ENCODE assay signal across 8 cellular contexts in the genomic region with DNA sequence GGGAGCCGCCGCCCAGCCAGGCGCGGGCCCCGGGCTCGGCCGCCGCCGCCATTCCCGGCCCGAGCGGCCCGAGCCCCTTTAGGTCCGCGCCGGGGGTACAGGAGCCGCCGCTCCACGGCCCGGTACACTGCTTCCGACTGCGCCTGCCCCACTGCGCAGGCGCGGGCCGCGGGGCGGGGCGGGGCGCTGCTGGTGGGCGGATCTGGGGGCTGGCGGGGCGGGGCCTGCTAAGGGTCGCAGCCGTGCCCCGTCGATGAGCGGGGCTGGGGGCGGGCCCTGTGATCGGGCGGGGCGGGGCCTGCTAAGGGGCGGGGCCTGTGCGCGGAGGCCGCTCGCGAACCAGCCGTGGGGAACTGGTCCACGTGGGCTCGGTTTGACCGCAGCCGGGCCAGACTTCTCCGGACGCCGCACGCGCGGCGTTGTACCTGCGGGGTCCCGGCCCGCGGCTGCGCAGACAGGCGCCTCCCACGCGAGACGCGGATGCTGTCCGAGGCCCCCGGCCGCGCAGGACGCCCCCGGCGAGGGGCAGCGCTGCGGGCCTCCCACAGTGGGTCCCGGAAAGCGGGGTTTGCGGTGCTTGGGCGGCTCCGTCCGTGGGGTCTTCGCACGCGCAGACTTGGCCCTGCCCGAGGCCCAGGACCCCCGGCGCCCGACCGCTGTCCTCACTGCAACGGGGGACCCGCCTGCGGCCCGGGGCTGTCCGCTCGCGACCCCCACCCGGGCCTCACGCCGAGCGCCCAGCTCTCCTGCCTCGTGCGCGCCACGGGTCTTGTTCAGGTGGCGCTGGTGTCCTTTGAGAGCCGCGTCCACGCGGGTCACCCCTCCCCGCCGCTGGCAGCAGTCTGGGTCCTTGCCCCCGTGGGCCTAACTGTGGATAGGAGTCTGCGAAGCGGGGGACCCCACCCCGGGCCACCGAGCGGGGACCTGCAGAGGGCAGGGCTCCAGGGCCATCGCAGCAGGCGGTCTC. TPM values are rescaled to one million over a fixed set of nuclear protein-coding genes. Genes with fewer than 3 reads are reported as not detected.
DNase-seq lines count a peak whose midpoint lies in the region; FAIRE-seq and TF ChIP-seq lines count a peak whose summit lies in the region.

A gene with protein sequence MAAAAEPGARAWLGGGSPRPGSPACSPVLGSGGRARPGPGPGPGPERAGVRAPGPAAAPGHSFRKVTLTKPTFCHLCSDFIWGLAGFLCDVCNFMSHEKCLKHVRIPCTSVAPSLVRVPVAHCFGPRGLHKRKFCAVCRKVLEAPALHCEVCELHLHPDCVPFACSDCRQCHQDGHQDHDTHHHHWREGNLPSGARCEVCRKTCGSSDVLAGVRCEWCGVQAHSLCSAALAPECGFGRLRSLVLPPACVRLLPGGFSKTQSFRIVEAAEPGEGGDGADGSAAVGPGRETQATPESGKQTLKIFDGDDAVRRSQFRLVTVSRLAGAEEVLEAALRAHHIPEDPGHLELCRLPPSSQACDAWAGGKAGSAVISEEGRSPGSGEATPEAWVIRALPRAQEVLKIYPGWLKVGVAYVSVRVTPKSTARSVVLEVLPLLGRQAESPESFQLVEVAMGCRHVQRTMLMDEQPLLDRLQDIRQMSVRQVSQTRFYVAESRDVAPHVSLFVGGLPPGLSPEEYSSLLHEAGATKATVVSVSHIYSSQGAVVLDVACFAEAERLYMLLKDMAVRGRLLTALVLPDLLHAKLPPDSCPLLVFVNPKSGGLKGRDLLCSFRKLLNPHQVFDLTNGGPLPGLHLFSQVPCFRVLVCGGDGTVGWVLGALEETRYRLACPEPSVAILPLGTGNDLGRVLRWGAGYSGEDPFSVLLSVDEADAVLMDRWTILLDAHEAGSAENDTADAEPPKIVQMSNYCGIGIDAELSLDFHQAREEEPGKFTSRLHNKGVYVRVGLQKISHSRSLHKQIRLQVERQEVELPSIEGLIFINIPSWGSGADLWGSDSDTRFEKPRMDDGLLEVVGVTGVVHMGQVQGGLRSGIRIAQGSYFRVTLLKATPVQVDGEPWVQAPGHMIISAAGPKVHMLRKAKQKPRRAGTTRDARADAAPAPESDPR (minus strand): TSS at position 139 of the 967 bp plus-strand sequence. CDS start 87 bp downstream, at position 52.

- peak; percentile 81 for DNase-seq in GDM1 (lab: John Stamatoyannopoulos, UW)
- peak; percentile 60 to 85 for DNase-seq in HAP-1 (ENCODE audit: low spot score in 2 of 2)
- peak; percentile 79 for DNase-seq in NB4 (ENCODE audit: low read depth)
- peak; percentile 70 for DNase-seq in WERI-Rb-1
- peak; percentile 81 to 86 for DNase-seq in breast epithelium (ENCODE audit: low spot score in 2 of 2)
- DNase-seq in iPS-NIHi7 (ENCODE audit: extremely low spot score) = peak; percentile 98
- DNase-seq in small intestine = peak; percentile 87
- no peak for DNase-seq in SHP77 treated with DMSO at 0.1 percent for 48 hours (lab: John Stamatoyannopoulos, UW)

- TF ChIP-seq CTCF in NB4 (IDR thresholded peaks at IDR 0.05; ENCODE audit: low read depth, low read length) (no peak), WERI-Rb-1 (IDR thresholded peaks at IDR 0.05; ENCODE audit: low read depth, low read length) (no peak), breast epithelium (IDR thresholded peaks at IDR 0.05) (no peak)

- in situ Hi-C loops in HAP-1 (cut with MboI; ENCODE audit: low sequenced_read_pairs) = no loop called here

- no peaks in the 10 kb centered on the region for H3K9me3 ChIP-seq in HAP-1
- peaks cover 13% of the 10 kb centered on the region for H3K9me3 ChIP-seq in WERI-Rb-1 (ENCODE audit: severe bottlenecking)
- H3K9me3 ChIP-seq in breast epithelium = no peaks in the 10 kb centered on the region
- H3K9me3 ChIP-seq in small intestine (ENCODE audit: control insufficient read depth, low read depth) = no peaks in the 10 kb centered on the region

- H3K4me1 ChIP-seq in HAP-1 = peaks cover 2% of the 10 kb centered on the region; the same call in 1 of the 2 replicates
- H3K4me1 ChIP-seq in breast epithelium = peaks cover 16% of the 10 kb centered on the region in 2 donors
- peaks cover 7 to 9% of the 10 kb centered on the region in 2 donors for H3K4me1 ChIP-seq in small intestine (ENCODE audit: control insufficient read depth in 2 of 2, insufficient read depth in 1 of 2, low read depth in 1 of 2, low read length in 1 of 2)

- 24 to 44% (median 35%) methylated on average over 60 to 123 of the region's 123 CpGs for WGBS in small intestine, 3 donors

- TF ChIP-seq POLR2A in NB4 (IDR thresholded peaks at IDR 0.05; ENCODE audit: extremely low read depth, insufficient read length) (peak; percentile 51), breast epithelium (IDR thresholded peaks at IDR 0.05) (no peak)

- H3K27ac ChIP-seq in WERI-Rb-1 = no peak within 1 kb of the TSS
- H3K27ac ChIP-seq in breast epithelium = peak within 1 kb of the TSS; percentile 20 to 56
- peak within 1 kb of the TSS; percentile 87 to 93 for H3K27ac ChIP-seq in small intestine (ENCODE audit: low read depth in 1 of 2, low read length in 1 of 2)

- intact Hi-C loops in breast epithelium (cut with DNase I; ENCODE audit: low total_unique reads) = no loop called here

- FAIRE-seq in small intestine (lab: Jason Lieb, UNC) = no peak

- no peaks in the 10 kb centered on the region for H3K27me3 ChIP-seq in HAP-1 (ENCODE audit: low read depth)
- H3K27me3 ChIP-seq in WERI-Rb-1 (ENCODE audit: insufficient read depth, low read depth, severe bottlenecking) = no peaks in the 10 kb centered on the region
- no peaks in the 10 kb centered on the region for H3K27me3 ChIP-seq in breast epithelium
- no peaks in the 10 kb centered on the region for H3K27me3 ChIP-seq in small intestine (ENCODE audit: control insufficient read depth in 2 of 2, insufficient read depth in 2 of 2, low read length in 2 of 2)

- H3K4me3 ChIP-seq in HAP-1 (peak within 1 kb of the TSS; percentile 60), NB4 (ENCODE audit: low read depth, low read length) (peak within 1 kb of the TSS; percentile 58), WERI-Rb-1 (ENCODE audit: low read depth, low read length) (peak within 1 kb of the TSS; percentile 65), breast epithelium (peak within 1 kb of the TSS; percentile 82 to 97 (median 84)), small intestine (ENCODE audit: low read depth in 1 of 2, low read length in 2 of 2) (peak within 1 kb of the TSS; percentile 83 to 95)

- H3K36me3 ChIP-seq in HAP-1 (replicated peaks) (no peaks in the 10 kb centered on the region), WERI-Rb-1 (no peaks in the 10 kb centered on the region), breast epithelium (no peaks in the 10 kb centered on the region), small intestine (ENCODE audit: control insufficient read depth in 2 of 2, insufficient read depth in 2 of 2, low read length in 2 of 2) (no peaks in the 10 kb centered on the region)

RNA-seq across cellular contexts. Expression of the gene that starts here (rescaled TPM):
- total RNA-seq in breast epithelium = 1 to 10 TPM; 5.3 to 9.4 (median 8.8) TPM
- 10 to 100 TPM; 18.9 to 42.3 (median 31.6) TPM for polyA plus RNA-seq in small intestine
